In the genomic region with DNA sequence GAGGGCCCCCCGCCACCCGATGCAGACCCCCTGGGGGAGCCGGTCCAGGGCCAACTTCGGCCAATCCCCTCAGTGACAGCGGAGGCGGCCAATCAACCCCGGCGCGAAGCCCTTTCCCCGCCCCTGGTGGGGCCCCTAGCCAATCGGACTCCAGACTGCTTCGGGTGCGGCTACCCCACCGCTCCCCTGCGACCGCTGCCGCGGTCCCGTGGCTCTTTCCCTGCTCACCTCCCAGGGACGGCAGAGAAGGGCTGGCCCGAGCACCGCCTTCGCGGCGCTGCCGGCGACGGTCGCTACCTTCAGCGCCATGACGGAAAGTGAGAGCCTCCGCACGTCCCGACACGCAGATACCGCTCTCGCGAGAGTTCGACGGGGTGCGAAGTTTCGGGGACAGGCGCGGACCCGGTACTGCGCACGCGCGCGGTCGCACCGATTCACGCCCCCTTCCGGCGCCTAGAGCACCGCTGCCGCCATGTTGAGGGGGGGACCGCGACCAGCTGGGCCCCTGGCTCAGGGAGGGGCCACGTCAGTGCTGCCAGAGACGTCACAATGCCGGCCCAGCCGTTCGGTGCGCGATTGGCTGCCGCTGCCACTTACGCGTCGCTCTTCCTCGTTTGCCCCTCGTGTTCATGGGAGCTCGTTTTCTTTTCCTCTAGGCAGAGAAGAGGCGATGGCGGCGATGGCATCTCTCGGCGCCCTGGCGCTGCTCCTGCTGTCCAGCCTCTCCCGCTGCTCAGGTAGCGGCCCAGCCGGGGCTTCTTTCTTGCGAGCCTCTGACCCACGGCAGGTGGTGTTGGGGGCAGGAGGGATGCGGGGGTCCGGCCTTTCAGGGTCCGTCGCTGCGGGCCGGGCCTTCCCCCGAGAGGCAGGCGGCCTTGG, we compare ENCODE assay signal across 8 cellular contexts. TPM values are rescaled to one million over a fixed set of nuclear protein-coding genes. Genes with fewer than 3 reads are reported as not detected.
DNase-seq lines count a peak whose midpoint lies in the region; ATAC-seq, FAIRE-seq and TF ChIP-seq lines count a peak whose summit lies in the region.

TSS of gene IDH3G (minus strand) at position 358 of the 879 bp plus-strand sequence. CDS start at position 309, 49 bp downstream.
TSS of gene SSR4 (plus strand) at position 651 of the 879 bp plus-strand sequence. CDS start at position 671, 20 bp downstream.

- H3K27me3 Mint-ChIP-seq in activated naive CD8-positive, alpha-beta T cell treated with anti-CD3 and anti-CD28 coated beads, Interleukin-2, amount 50 U/mL, for 24 hours, result no peaks in the 10 kb centered on the region

- peak; percentile 85 for FAIRE-seq in pancreas (lab: Jason Lieb, UNC)

- TF ChIP-seq CTCF in GM12864 (IDR thresholded peaks at IDR 0.05; ENCODE audit: low read depth, low read length, missing control alignments), result no peak
- TF ChIP-seq CTCF in pancreas (IDR thresholded peaks at IDR 0.05), result no peak
- no peak for TF ChIP-seq CTCF in tibial artery (IDR thresholded peaks at IDR 0.05)

- DNase-seq in GM12864 (ENCODE audit: low read depth), result peak; percentile 75
- DNase-seq in NCI-H1417 (lab: John Stamatoyannopoulos, UW), result peak; percentile 93 to 98 (median 97)
- DNase-seq in SW 1271 (lab: John Stamatoyannopoulos, UW), result peak; percentile 87 to 95
- DNase-seq in activated naive CD8-positive, alpha-beta T cell treated with anti-CD3 and anti-CD28 coated beads, Interleukin-2, amount 50 U/mL, for 24 hours, result peak; percentile 91
- peak; percentile 96 for DNase-seq in Right ventricle myocardium superior
- peak; percentile 90 to 97 (median 94) for DNase-seq in pancreas
- DNase-seq in tibial artery, result peak; percentile 88 to 96

- H3K4me3 ChIP-seq in GM12864 (ENCODE audit: low read depth, low read length), result peak within 1 kb of the TSS; percentile 85
- H3K4me3 ChIP-seq in pancreas, result peak within 1 kb of the TSS; percentile 37 to 67 (median 58)
- H3K4me3 ChIP-seq in tibial artery, result peak within 1 kb of the TSS; percentile 66 to 81

- H3K27ac Mint-ChIP-seq in activated naive CD8-positive, alpha-beta T cell treated with anti-CD3 and anti-CD28 coated beads, Interleukin-2, amount 50 U/mL, for 24 hours, result peak within 1 kb of the TSS; percentile 90

- peak; percentile 92 for ATAC-seq in HG02759 (IDR thresholded peaks at IDR 0.05; ENCODE audit: unreplicated experiment)
- ATAC-seq in activated naive CD8-positive, alpha-beta T cell treated with anti-CD3 and anti-CD28 coated beads, Interleukin-2, amount 50 U/mL, for 24 hours, result peak; percentile 95
- peak; percentile 96 for ATAC-seq in Right ventricle myocardium superior (ENCODE audit: poor library complexity)
- ATAC-seq in pancreas, result peak; percentile 88 to 95 (median 92)

- peaks cover 0 to 7% (median 0%) of the 10 kb centered on the region in 3 donors for H3K4me1 ChIP-seq in pancreas
- H3K4me1 ChIP-seq in tibial artery, result peaks cover 0 to 34% (median 22%) of the 10 kb centered on the region in 4 donors

- intact Hi-C loops in Right ventricle myocardium superior (cut with DNase I) (loop anchor here (10.0 kb wide), 1 partner anchor 151 kb away; the partner anchor contains the start of gene RENBP), pancreas (cut with DNase I) (no loop called here), tibial artery (cut with DNase I; ENCODE audit: low total_unique reads) (no loop called here)

- H3K36me3 ChIP-seq in pancreas (no peaks in the 10 kb centered on the region), tibial artery (peaks cover 4 to 39% (median 29%) of the 10 kb centered on the region in 3 donors)

- H3K27ac ChIP-seq in pancreas, result peak within 1 kb of the TSS; percentile 83 to 95 (median 93)
- peak within 1 kb of the TSS; percentile 90 to 93 for H3K27ac ChIP-seq in tibial artery

- H3K9me3 ChIP-seq in pancreas, result no peaks in the 10 kb centered on the region
- peaks cover 0 to 13% (median 12%) of the 10 kb centered on the region in 3 donors for H3K9me3 ChIP-seq in tibial artery

- H3K4me1 Mint-ChIP-seq in activated naive CD8-positive, alpha-beta T cell treated with anti-CD3 and anti-CD28 coated beads, Interleukin-2, amount 50 U/mL, for 24 hours, result peaks cover 15% of the 10 kb centered on the region

- H3K36me3 Mint-ChIP-seq in activated naive CD8-positive, alpha-beta T cell treated with anti-CD3 and anti-CD28 coated beads, Interleukin-2, amount 50 U/mL, for 24 hours (ENCODE audit: low read depth), result peaks cover 9% of the 10 kb centered on the region

- H3K27me3 ChIP-seq in pancreas (no peaks in the 10 kb centered on the region), tibial artery (no peaks in the 10 kb centered on the region)

- H3K4me3 Mint-ChIP-seq in activated naive CD8-positive, alpha-beta T cell treated with anti-CD3 and anti-CD28 coated beads, Interleukin-2, amount 50 U/mL, for 24 hours, result peak within 1 kb of the TSS; percentile 89

- WGBS in pancreas, 2 donors, result 0 to 27% methylated on average over 84 to 92 of the region's 92 CpGs

- no peaks in the 10 kb centered on the region for H3K9me3 Mint-ChIP-seq in activated naive CD8-positive, alpha-beta T cell treated with anti-CD3 and anti-CD28 coated beads, Interleukin-2, amount 50 U/mL, for 24 hours

RNA-seq across cellular contexts. Expression of gene IDH3G, which starts in this region (rescaled TPM):
- total RNA-seq in Right ventricle myocardium superior (76.9 TPM), pancreas (10 to 100 TPM; 15.8 to 29.9 (median 23.0) TPM)
- polyA plus RNA-seq in pancreas, result 10 to 100 TPM; 47.2 to 48.4 TPM

RNA-seq across cellular contexts. Expression of gene SSR4, which starts in this region (rescaled TPM):
- 129 TPM for total RNA-seq in Right ventricle myocardium superior
- 100 to 1,000 TPM; 368 to 471 (median 392) TPM for total RNA-seq in pancreas
- polyA plus RNA-seq in pancreas, result 100 to 1,000 TPM; 749 to 925 TPM

Comparison
In these comparisons a context has a peak if more than half of its experiments do, and no peak if none do; other contexts are left out.
1. Peak in every context shown above with its lines: DNase-seq, ATAC-seq, H3K4me3 ChIP-seq and H3K27ac ChIP-seq.